ENCODE assay signal across 1 cellular context in the genomic region with DNA sequence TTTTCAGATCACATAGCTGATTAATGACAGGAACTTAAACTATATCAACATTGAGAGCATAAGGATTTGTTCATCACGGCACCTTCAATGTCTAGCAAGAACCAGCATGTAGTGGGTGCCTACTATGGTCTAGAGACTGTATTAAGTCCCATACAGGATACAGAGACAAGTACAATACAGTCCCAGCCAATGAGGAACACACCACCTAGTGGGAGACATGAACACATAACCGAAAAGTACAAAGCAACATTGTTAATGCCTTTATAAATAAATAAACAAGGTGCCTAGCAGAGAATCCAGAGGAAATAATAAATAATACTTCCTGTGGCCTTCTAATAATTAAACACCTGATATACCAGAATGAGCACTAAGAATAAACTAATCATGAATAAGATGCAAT.
TF ChIP-seq lines count a peak whose summit lies in the region.

No MANE protein-coding gene starts in this region.

TF ChIP-seq in H1, 55 proteins besides CTCF, POLR2A, EP300 and RAD21 (continued from another document):
- no peak for TF ChIP-seq SP1 (IDR thresholded peaks at IDR 0.05; ENCODE audit: low read depth, low read length)
- no peak for TF ChIP-seq KDM4A (IDR thresholded peaks at IDR 0.05; ENCODE audit: low read depth, low read length, severe bottlenecking)
- no peak for TF ChIP-seq NRF1 (IDR thresholded peaks at IDR 0.05; ENCODE audit: low read depth, low read length)
TF ChIP-seq in H1: peak in this region for 0.
